ENCODE assay signal across 8 cellular contexts in genomic region chr2:18559941-18560796, GRCh38. TPM values are rescaled to one million over a fixed set of nuclear protein-coding genes. Genes with fewer than 3 reads are reported as not detected.
DNase-seq lines count a peak whose midpoint lies in the region; ATAC-seq and TF ChIP-seq lines count a peak whose summit lies in the region.

RDH14 (minus strand) TSS chr2:18560653; CDS start chr2:18560572, 81 bp downstream.

- peaks cover 41% of the 10 kb centered on the region for H3K79me2 ChIP-seq in SU-DHL-6 (ENCODE audit: insufficient read depth, low read length)

- H2AFZ ChIP-seq in SU-DHL-6 (ENCODE audit: low read depth, low read length, severe bottlenecking): peak within 1 kb of the TSS; percentile 87

- H3K9me2 ChIP-seq in SU-DHL-6 (replicated peaks; ENCODE audit: insufficient read depth, low read length): no peaks in the 10 kb centered on the region

- no peaks in the 10 kb centered on the region for H3K27me3 Mint-ChIP-seq in activated naive CD8-positive, alpha-beta T cell treated with anti-CD3 and anti-CD28 coated beads, Interleukin-2, amount 10 ng/mL, durations not matched to agents 7 days and 5 days
- no peaks in the 10 kb centered on the region for H3K27me3 Mint-ChIP-seq in osteocyte (ENCODE audit: unreplicated experiment)

- H3K4me3 Mint-ChIP-seq in activated naive CD8-positive, alpha-beta T cell treated with anti-CD3 and anti-CD28 coated beads, Interleukin-2, amount 10 ng/mL, durations not matched to agents 7 days and 5 days: peak within 1 kb of the TSS; percentile 91
- H3K4me3 Mint-ChIP-seq in osteocyte (ENCODE audit: unreplicated experiment): peak within 1 kb of the TSS; percentile 88

- intact Hi-C loops in head of caudate nucleus (cut with DNase I): no loop called here

- H3K27ac ChIP-seq in SU-DHL-6 (ENCODE audit: low read depth, low read length) (peak within 1 kb of the TSS; percentile 54), thymus (ENCODE audit: low read depth) (peak within 1 kb of the TSS; percentile 98)

- peak; percentile 80 for DNase-seq in NCI-H128 (lab: John Stamatoyannopoulos, UW; ENCODE audit: unreplicated experiment)
- peak; percentile 92 for DNase-seq in activated naive CD8-positive, alpha-beta T cell treated with anti-CD3 and anti-CD28 coated beads, Interleukin-2, amount 10 ng/mL, durations not matched to agents 7 days and 5 days
- DNase-seq in head of caudate nucleus: peak; percentile 93 to 98 (median 96)
- DNase-seq in osteocyte (ENCODE audit: extremely low spot score, unreplicated experiment): peak; percentile 97

- H3K27me3 ChIP-seq in SU-DHL-6 (ENCODE audit: low read length) (no peaks in the 10 kb centered on the region), thymus (ENCODE audit: control insufficient read depth, insufficient read depth) (no peaks in the 10 kb centered on the region)

- peak; percentile 94 for ATAC-seq in HG02678 (IDR thresholded peaks at IDR 0.05; ENCODE audit: unreplicated experiment)
- ATAC-seq in activated naive CD8-positive, alpha-beta T cell treated with anti-CD3 and anti-CD28 coated beads, Interleukin-2, amount 10 ng/mL, durations not matched to agents 7 days and 5 days (ENCODE audit: low read depth): peak; percentile 88

- TF ChIP-seq CTCF in SU-DHL-6 (IDR thresholded peaks at IDR 0.05; ENCODE audit: insufficient read depth, low read length, poor library complexity, severe bottlenecking) (no peak), osteocyte (IDR thresholded peaks at IDR 0.05) (no peak)

- H3K4me1 Mint-ChIP-seq in activated naive CD8-positive, alpha-beta T cell treated with anti-CD3 and anti-CD28 coated beads, Interleukin-2, amount 10 ng/mL, durations not matched to agents 7 days and 5 days: peaks cover 25% of the 10 kb centered on the region
- H3K4me1 Mint-ChIP-seq in osteocyte (ENCODE audit: unreplicated experiment): peaks cover 34% of the 10 kb centered on the region

- H4K20me1 ChIP-seq in SU-DHL-6 (ENCODE audit: low read depth, low read length): peaks cover 24% of the 10 kb centered on the region

- peak; percentile 45 for TF ChIP-seq POLR2A in GM10847 (IDR thresholded peaks at IDR 0.05; ENCODE audit: extremely low read depth, insufficient read length)

- POLR2A ChIA-PET in activated naive CD8-positive, alpha-beta T cell treated with anti-CD3 and anti-CD28 coated beads, Interleukin-2, amount 10 ng/mL, durations not matched to agents 7 days and 5 days (lab: Charles Lee): interaction anchor here (0.7 to 3.3 kb wide), 15 partner anchors 8 to 1491 kb away, joined by 3 to 24 read pairs (median 5); partner anchors contain the start of genes LAPTM4A and TTC32

- WGBS in thymus: under 1% methylated on average over 84 of the region's 84 CpGs

- no peaks in the 10 kb centered on the region for H3F3A ChIP-seq in SU-DHL-6 (ENCODE audit: insufficient read depth)

- peaks cover 1% of the 10 kb centered on the region for H3K9me3 Mint-ChIP-seq in activated naive CD8-positive, alpha-beta T cell treated with anti-CD3 and anti-CD28 coated beads, Interleukin-2, amount 10 ng/mL, durations not matched to agents 7 days and 5 days
- H3K9me3 Mint-ChIP-seq in osteocyte (ENCODE audit: unreplicated experiment): peaks cover 8% of the 10 kb centered on the region

- H3K9ac ChIP-seq in SU-DHL-6 (ENCODE audit: low read length): peak within 1 kb of the TSS; percentile 85

- H3K4me1 ChIP-seq in thymus (ENCODE audit: control insufficient read depth, insufficient read depth, low read length): peaks cover 10% of the 10 kb centered on the region

- H3K9me3 ChIP-seq in SU-DHL-6 (ENCODE audit: insufficient read depth, low read length): no peaks in the 10 kb centered on the region
- no peaks in the 10 kb centered on the region for H3K9me3 ChIP-seq in thymus (ENCODE audit: control insufficient read depth)

- H3K4me2 ChIP-seq in SU-DHL-6 (ENCODE audit: low read depth, low read length, poor library complexity, severe bottlenecking): peak within 1 kb of the TSS; percentile 77

- peak within 1 kb of the TSS; percentile 95 for H3K27ac Mint-ChIP-seq in activated naive CD8-positive, alpha-beta T cell treated with anti-CD3 and anti-CD28 coated beads, Interleukin-2, amount 10 ng/mL, durations not matched to agents 7 days and 5 days
- peak within 1 kb of the TSS; percentile 97 for H3K27ac Mint-ChIP-seq in osteocyte (ENCODE audit: unreplicated experiment)

- H3K4me3 ChIP-seq in SU-DHL-6 (ENCODE audit: insufficient read depth, low read length, poor library complexity, severe bottlenecking) (peak within 1 kb of the TSS; percentile 69), thymus (ENCODE audit: low read length) (peak within 1 kb of the TSS; percentile 72)

- H3K36me3 ChIP-seq in SU-DHL-6 (ENCODE audit: low read length): peaks cover 19% of the 10 kb centered on the region
- peaks cover 4% of the 10 kb centered on the region for H3K36me3 ChIP-seq in thymus (ENCODE audit: control insufficient read depth, insufficient read depth)

- H3K36me3 Mint-ChIP-seq in activated naive CD8-positive, alpha-beta T cell treated with anti-CD3 and anti-CD28 coated beads, Interleukin-2, amount 10 ng/mL, durations not matched to agents 7 days and 5 days: peaks cover 43% of the 10 kb centered on the region
- H3K36me3 Mint-ChIP-seq in osteocyte (ENCODE audit: unreplicated experiment): peaks cover 13% of the 10 kb centered on the region

RNA-seq across cellular contexts. Expression of gene RDH14, which starts in this region (rescaled TPM):
- 10 to 100 TPM; 19.6 to 20.9 TPM for total RNA-seq in activated naive CD8-positive, alpha-beta T cell treated with anti-CD3 and anti-CD28 coated beads, Interleukin-2, amount 10 ng/mL, durations not matched to agents 7 days and 5 days
- 19.0 and 21.3 TPM in 2 replicates for total RNA-seq in osteocyte
- polyA plus RNA-seq in thymus: 31.8 TPM

Comparison
In these comparisons a context has a peak if more than half of its experiments do, and no peak if none do; other contexts are left out.
1. Peak in every context shown above with its lines: DNase-seq, ATAC-seq, H3K4me3 ChIP-seq and H3K27ac ChIP-seq.